7 cellular contexts compared by ENCODE assay signal in the genomic region with DNA sequence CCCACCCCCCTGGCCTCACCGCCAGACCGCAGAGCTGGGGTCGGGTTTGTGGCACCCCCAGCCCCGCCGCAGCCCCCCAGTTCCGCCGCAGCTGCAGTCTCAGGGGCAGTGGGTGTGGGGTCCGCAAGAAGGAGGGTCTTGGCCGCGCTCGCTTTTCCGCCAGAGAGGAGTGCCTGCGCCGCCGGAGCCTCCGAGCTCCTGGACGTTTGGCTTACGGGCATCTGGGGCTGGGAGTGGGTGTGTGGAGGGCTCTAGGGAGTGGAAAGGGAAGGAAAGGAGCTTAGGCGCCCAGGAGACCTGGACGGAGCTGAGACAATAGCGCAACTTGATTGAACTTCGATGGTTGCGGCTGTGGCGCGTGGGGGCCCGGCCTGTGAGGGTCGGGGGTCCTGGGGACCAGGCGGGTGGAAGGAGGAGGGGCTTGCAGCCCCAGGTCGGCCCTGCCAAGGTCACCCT.
A peak's percentile ranks its signal among the peaks of the same experiment; 100 is the strongest.
DNase-seq lines count a peak whose midpoint lies in the region; ATAC-seq, FAIRE-seq and TF ChIP-seq lines count a peak whose summit lies in the region.

No MANE protein-coding gene starts in this region.

- no peaks in the 10 kb centered on the region for H3K9me3 ChIP-seq in iPS-15b (ENCODE audit: control insufficient read depth, insufficient read depth, low read length)
- H3K9me3 ChIP-seq in small intestine (ENCODE audit: control insufficient read depth, low read depth), result no peaks in the 10 kb centered on the region

- peak overlapping the region in 1 of 2 donors; percentile 80 for H3K27ac Mint-ChIP-seq in activated naive CD4-positive, alpha-beta T cell treated with anti-CD3 and anti-CD28 coated beads, Interleukin-2, amount 50 U/mL, for 72 hours

- no peak for FAIRE-seq in small intestine (lab: Jason Lieb, UNC)

- H3K9me3 Mint-ChIP-seq in activated naive CD4-positive, alpha-beta T cell treated with anti-CD3 and anti-CD28 coated beads, Interleukin-2, amount 50 U/mL, for 72 hours, result no peaks in the 10 kb centered on the region

- H3K4me1 ChIP-seq in iPS-15b (ENCODE audit: control insufficient read depth, insufficient read depth, low read length), result peaks cover 44% of the 10 kb centered on the region
- peaks cover 0 to 14% of the 10 kb centered on the region in 2 donors for H3K4me1 ChIP-seq in small intestine (ENCODE audit: control insufficient read depth in 2 of 2, insufficient read depth in 1 of 2, low read depth in 1 of 2, low read length in 1 of 2)

- H3K4me3 ChIP-seq in HL-60 (replicated peaks; ENCODE audit: insufficient read depth, low read length) (peak overlapping the region; percentile 27), iPS-15b (ENCODE audit: low read depth, low read length) (peak overlapping the region; percentile 84), small intestine (ENCODE audit: low read depth in 1 of 2, low read length in 2 of 2) (peak overlapping the region; percentile 65 to 69)

- WGBS in small intestine, 3 donors, result 1 to 5% (median 3%) methylated on average over 26 to 29 of the region's 29 CpGs

- no peaks in the 10 kb centered on the region for H3K36me3 ChIP-seq in iPS-15b (ENCODE audit: control insufficient read depth, insufficient read depth, low read length)
- no peaks in the 10 kb centered on the region for H3K36me3 ChIP-seq in small intestine (ENCODE audit: control insufficient read depth in 2 of 2, insufficient read depth in 2 of 2, low read length in 2 of 2)

- no peak overlapping the region for H3K27ac ChIP-seq in HL-60 (replicated peaks)
- peak overlapping the region in 1 of 2 donors; percentile 76 for H3K27ac ChIP-seq in small intestine (ENCODE audit: low read depth in 1 of 2, low read length in 1 of 2)

- H3K36me3 Mint-ChIP-seq in activated naive CD4-positive, alpha-beta T cell treated with anti-CD3 and anti-CD28 coated beads, Interleukin-2, amount 50 U/mL, for 72 hours, result no peaks in the 10 kb centered on the region

- no peak for TF ChIP-seq CTCF in HL-60 (IDR thresholded peaks at IDR 0.05; ENCODE audit: insufficient read depth, low read length)

- DNase-seq in HL-60 (ENCODE audit: low read depth in 1 of 2, low spot score in 1 of 2), result no peak
- DNase-seq in activated naive CD4-positive, alpha-beta T cell treated with anti-CD3 and anti-CD28 coated beads, Interleukin-2, amount 50 U/mL, for 72 hours (ENCODE audit: low spot score in 2 of 2), result peak in 1 of 2 donors; percentile 10
- no peak for DNase-seq in small intestine
- no peak for DNase-seq in hippocampal formation (lab: John Stamatoyannopoulos, UW)
- DNase-seq in HuH-7 (ENCODE audit: low spot score), result no peak
- DNase-seq in stimulated activated CD4-positive, alpha-beta T cell treated with anti-CD3 and anti-CD28 coated beads, Interleukin-2, amount 100 ng/mL, for 48 hours, result no peak

- ATAC-seq in activated naive CD4-positive, alpha-beta T cell treated with anti-CD3 and anti-CD28 coated beads, Interleukin-2, amount 50 U/mL, for 72 hours, result peak; percentile 16 to 43

- peak overlapping the region; percentile 38 for H3K9ac ChIP-seq in iPS-15b (ENCODE audit: low read depth, low read length)

- H3K27me3 ChIP-seq in HL-60 (ENCODE audit: insufficient read depth, poor library complexity, severe bottlenecking), result peaks cover 39% of the 10 kb centered on the region
- H3K27me3 ChIP-seq in iPS-15b (ENCODE audit: control insufficient read depth, insufficient read depth, low read length), result peaks cover 9% of the 10 kb centered on the region
- no peaks in the 10 kb centered on the region for H3K27me3 ChIP-seq in small intestine (ENCODE audit: control insufficient read depth in 2 of 2, insufficient read depth in 2 of 2, low read length in 2 of 2)

Comparison
In these comparisons a context has a peak if more than half of its experiments do, and no peak if none do; other contexts are left out.
1. H3K4me3 ChIP-seq: peak in every context shown above with its lines; median percentile 84 in iPS-15b; 67 in small intestine; 27 in HL-60.